In the genomic region with DNA sequence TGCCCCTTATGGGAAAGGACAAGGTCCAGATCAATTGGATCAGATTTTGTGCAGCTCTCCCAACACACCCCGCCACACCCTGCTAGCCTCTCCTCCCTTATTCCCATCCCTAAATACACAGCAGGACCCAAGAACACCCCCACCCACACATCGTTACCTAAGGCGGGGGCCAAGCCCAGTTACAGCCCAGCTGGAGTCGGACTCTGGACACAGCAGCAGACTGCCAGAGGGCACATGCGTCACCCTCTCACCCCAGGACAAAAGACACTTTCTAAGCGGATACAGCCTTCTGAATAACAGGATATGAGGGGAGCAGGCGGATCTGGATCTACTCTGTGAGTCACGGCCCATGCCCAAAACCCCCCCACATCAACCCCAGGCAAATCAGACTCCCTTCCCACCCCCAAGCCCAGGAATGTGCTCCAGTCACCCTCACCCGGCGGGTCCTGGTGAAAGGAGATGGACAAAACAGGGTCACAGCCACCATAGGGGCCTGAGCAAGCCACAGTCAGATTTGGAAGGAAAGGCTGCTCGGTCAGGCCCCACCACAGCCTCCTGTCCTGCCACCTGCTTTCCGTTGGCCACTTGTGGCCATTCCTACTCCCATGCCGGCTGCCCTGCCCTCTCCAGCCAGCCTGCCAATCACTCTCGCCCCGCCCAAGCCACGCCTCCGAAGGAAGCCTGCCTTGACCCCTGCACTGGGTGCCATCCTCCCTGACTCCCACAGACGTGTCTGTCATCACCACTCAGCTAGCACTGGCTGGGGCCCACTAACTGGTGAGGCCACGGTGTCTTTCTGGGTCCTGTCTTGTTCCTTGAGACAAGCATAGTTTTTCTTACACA, we compare ENCODE assay signal across 9 cellular contexts. TPM values are rescaled to one million over a fixed set of nuclear protein-coding genes. Genes with fewer than 3 reads are reported as not detected.
DNase-seq lines count a peak whose midpoint lies in the region; ATAC-seq and TF ChIP-seq lines count a peak whose summit lies in the region.
"Had no signal": no experiment of that assay in that cellular context is flagged by ENCODE, and none has a peak within 500 bp of the region (broad histone marks: within the 10 kb centered on the region; RNA-seq: fewer than 3 reads in every experiment).

No MANE protein-coding gene starts in this region.

- TF ChIP-seq CTCF in colonic mucosa (IDR thresholded peaks at IDR 0.05), result no peak

- peak overlapping the region; percentile 78 for H3K27ac ChIP-seq in colonic mucosa

- peaks cover 22% of the 10 kb centered on the region for H3K4me1 ChIP-seq in colonic mucosa

- H3K27ac Mint-ChIP-seq in activated CD4-positive, alpha-beta T cell treated with anti-CD3 and anti-CD28 coated beads for 36 hours, result no peak overlapping the region

- no peaks in the 10 kb centered on the region for H3K9me3 ChIP-seq in colonic mucosa

- peak overlapping the region; percentile 12 for H3K4me3 ChIP-seq in colonic mucosa

- intact Hi-C loops in activated CD4-positive, alpha-beta T cell treated with anti-CD3 and anti-CD28 coated beads for 36 hours (cut with DNase I, micrococcal nuclease), result loop anchor here in 1 of 2 experiments (10.0 kb wide), 1 partner anchor 254 kb away; a partner anchor contains a TSS
- intact Hi-C loops in colonic mucosa (cut with DNase I), result no loop called here
- intact Hi-C loops in left colon (cut with DNase I, micrococcal nuclease), result no loop called here

- H3K36me3 ChIP-seq in colonic mucosa, result no peaks in the 10 kb centered on the region

- H3K27me3 ChIP-seq in colonic mucosa, result no peaks in the 10 kb centered on the region

- no peak for ATAC-seq in activated CD4-positive, alpha-beta T cell treated with anti-CD3 and anti-CD28 coated beads for 36 hours
- ATAC-seq in left colon (peak; percentile 73), HG03354 (IDR thresholded peaks at IDR 0.05; ENCODE audit: poor library complexity, severe bottlenecking, unreplicated experiment) (no peak)

- no peaks in the 10 kb centered on the region for H3K9me3 Mint-ChIP-seq in activated CD4-positive, alpha-beta T cell treated with anti-CD3 and anti-CD28 coated beads for 36 hours (ENCODE audit: low read depth)

- no peaks in the 10 kb centered on the region for H3K36me3 Mint-ChIP-seq in activated CD4-positive, alpha-beta T cell treated with anti-CD3 and anti-CD28 coated beads for 36 hours (ENCODE audit: low read depth)

- no peak overlapping the region for H3K4me3 Mint-ChIP-seq in activated CD4-positive, alpha-beta T cell treated with anti-CD3 and anti-CD28 coated beads for 36 hours
- H3K4me3 Mint-ChIP-seq: B cell had no signal

- DNase-seq in activated CD4-positive, alpha-beta T cell treated with anti-CD3 and anti-CD28 coated beads, Interleukin-2, amount 50 U/mL, for 1 hour, result peak; percentile 13
- DNase-seq in activated CD4-positive, alpha-beta T cell treated with anti-CD3 and anti-CD28 coated beads for 36 hours, result no peak
- DNase-seq in colonic mucosa, result peak; percentile 94
- peak; percentile 89 to 93 for DNase-seq in left colon
- DNase-seq in stromal cell of bone marrow (ENCODE audit: low read depth), result peak; percentile 67
- no peak for DNase-seq in Kasumi-1 (lab: John Stamatoyannopoulos, UW)
- DNase-seq in activated T-cell treated with anti-CD3 and anti-CD28 coated beads, Interleukin-2, amount 50 U/mL, for 48 hours, result no peak

- H3K9ac ChIP-seq in colonic mucosa (ENCODE audit: low read depth in 2 of 2, low read length in 2 of 2), result peak overlapping the region; percentile 68 to 78

- no peaks in the 10 kb centered on the region for H3K4me1 Mint-ChIP-seq in activated CD4-positive, alpha-beta T cell treated with anti-CD3 and anti-CD28 coated beads for 36 hours

- POLR2A ChIA-PET in activated CD4-positive, alpha-beta T cell treated with anti-CD3 and anti-CD28 coated beads for 36 hours (lab: Charles Lee), result no interaction called here

- no peaks in the 10 kb centered on the region for H3K27me3 Mint-ChIP-seq in activated CD4-positive, alpha-beta T cell treated with anti-CD3 and anti-CD28 coated beads for 36 hours
- H3K27me3 Mint-ChIP-seq: B cell had no signal

- CTCF ChIA-PET in activated CD4-positive, alpha-beta T cell treated with anti-CD3 and anti-CD28 coated beads for 36 hours (lab: Charles Lee), result interaction anchor here (2.3 to 2.6 kb wide), 2 partner anchors 8 to 98 kb away, joined by 9 to 11 read pairs; no protein-coding TSS in a partner anchor

RNA-seq across cellular contexts. Expression of a gene that starts 4.0 kb away (rescaled TPM):
- not detected for total RNA-seq in activated CD4-positive, alpha-beta T cell treated with anti-CD3 and anti-CD28 coated beads for 36 hours
- total RNA-seq in colonic mucosa (100 to 1,000 TPM; 232 to 288 TPM), left colon (100 to 1,000 TPM; 191 to 231 TPM)
- total RNA-seq: B cell had no signal

RNA-seq across cellular contexts. Expression of a gene that starts 7.2 kb away (rescaled TPM):
- under 1 TPM; 0.14 to 0.34 TPM for total RNA-seq in activated CD4-positive, alpha-beta T cell treated with anti-CD3 and anti-CD28 coated beads for 36 hours
- total RNA-seq in colonic mucosa (100 to 1,000 TPM; 543 to 565 TPM), left colon (100 to 1,000 TPM; 443 to 453 TPM)
- total RNA-seq: B cell had no signal

RNA-seq across cellular contexts. Expression of a gene that starts 18.3 kb away (rescaled TPM):
- total RNA-seq in activated CD4-positive, alpha-beta T cell treated with anti-CD3 and anti-CD28 coated beads for 36 hours, result 1 to 10 TPM; 5.4 TPM
- total RNA-seq in colonic mucosa (10 to 100 TPM; 45.2 to 67.2 TPM), left colon (10 to 100 TPM; 46.2 to 59.1 TPM)

RNA-seq across cellular contexts. Expression of a gene that starts 19.3 kb away (rescaled TPM):
- not detected for total RNA-seq in activated CD4-positive, alpha-beta T cell treated with anti-CD3 and anti-CD28 coated beads for 36 hours
- total RNA-seq in colonic mucosa, result 1 to 10 TPM in 1 of 2 donors, under 1 TPM in 1; 0.69 to 1.5 TPM
- 1 to 10 TPM; 1.6 to 1.9 TPM for total RNA-seq in left colon
- total RNA-seq: B cell had no signal

RNA-seq across cellular contexts. Expression of a gene that starts 24.9 kb away (rescaled TPM):
- 10 to 100 TPM; 85.1 to 91.4 TPM for total RNA-seq in activated CD4-positive, alpha-beta T cell treated with anti-CD3 and anti-CD28 coated beads for 36 hours
- total RNA-seq in colonic mucosa, result 10 to 100 TPM; 51.3 to 88.6 TPM
- 10 to 100 TPM; 54.0 to 61.5 TPM for total RNA-seq in left colon

Comparison
In these comparisons a context has a peak if more than half of its experiments do, and no peak if none do; other contexts are left out.
1. DNase-seq: peak in activated CD4-positive, alpha-beta T cell treated with anti-CD3 and anti-CD28 coated beads, Interleukin-2, amount 50 U/mL, for 1 hour (single experiment), colonic mucosa (single experiment), left colon (2 of 2) and stromal cell of bone marrow (single experiment); none in activated CD4-positive, alpha-beta T cell treated with anti-CD3 and anti-CD28 coated beads for 36 hours (single experiment), Kasumi-1 (0 of 2) and activated T-cell treated with anti-CD3 and anti-CD28 coated beads, Interleukin-2, amount 50 U/mL, for 48 hours (0 of 2).
2. RNA of a gene that starts 4.0 kb away (total RNA-seq): 232 to 288 TPM in colonic mucosa and 191 to 231 TPM in left colon; not detected in activated CD4-positive, alpha-beta T cell treated with anti-CD3 and anti-CD28 coated beads for 36 hours; every median in the first group is over 100 times any median in the second.
3. RNA of a gene that starts 7.2 kb away (total RNA-seq): 543 to 565 TPM in colonic mucosa and 443 to 453 TPM in left colon; 0.14 to 0.34 TPM in activated CD4-positive, alpha-beta T cell treated with anti-CD3 and anti-CD28 coated beads for 36 hours; every median in the first group is over 100 times any median in the second.
4. RNA of a gene that starts 18.3 kb away (total RNA-seq): 45.2 to 67.2 TPM in colonic mucosa and 46.2 to 59.1 TPM in left colon; 5.4 TPM in activated CD4-positive, alpha-beta T cell treated with anti-CD3 and anti-CD28 coated beads for 36 hours; every median in the first group is over 4 times any median in the second.